Comparison of ENCODE assay signal across 1 cellular context in the genomic region with DNA sequence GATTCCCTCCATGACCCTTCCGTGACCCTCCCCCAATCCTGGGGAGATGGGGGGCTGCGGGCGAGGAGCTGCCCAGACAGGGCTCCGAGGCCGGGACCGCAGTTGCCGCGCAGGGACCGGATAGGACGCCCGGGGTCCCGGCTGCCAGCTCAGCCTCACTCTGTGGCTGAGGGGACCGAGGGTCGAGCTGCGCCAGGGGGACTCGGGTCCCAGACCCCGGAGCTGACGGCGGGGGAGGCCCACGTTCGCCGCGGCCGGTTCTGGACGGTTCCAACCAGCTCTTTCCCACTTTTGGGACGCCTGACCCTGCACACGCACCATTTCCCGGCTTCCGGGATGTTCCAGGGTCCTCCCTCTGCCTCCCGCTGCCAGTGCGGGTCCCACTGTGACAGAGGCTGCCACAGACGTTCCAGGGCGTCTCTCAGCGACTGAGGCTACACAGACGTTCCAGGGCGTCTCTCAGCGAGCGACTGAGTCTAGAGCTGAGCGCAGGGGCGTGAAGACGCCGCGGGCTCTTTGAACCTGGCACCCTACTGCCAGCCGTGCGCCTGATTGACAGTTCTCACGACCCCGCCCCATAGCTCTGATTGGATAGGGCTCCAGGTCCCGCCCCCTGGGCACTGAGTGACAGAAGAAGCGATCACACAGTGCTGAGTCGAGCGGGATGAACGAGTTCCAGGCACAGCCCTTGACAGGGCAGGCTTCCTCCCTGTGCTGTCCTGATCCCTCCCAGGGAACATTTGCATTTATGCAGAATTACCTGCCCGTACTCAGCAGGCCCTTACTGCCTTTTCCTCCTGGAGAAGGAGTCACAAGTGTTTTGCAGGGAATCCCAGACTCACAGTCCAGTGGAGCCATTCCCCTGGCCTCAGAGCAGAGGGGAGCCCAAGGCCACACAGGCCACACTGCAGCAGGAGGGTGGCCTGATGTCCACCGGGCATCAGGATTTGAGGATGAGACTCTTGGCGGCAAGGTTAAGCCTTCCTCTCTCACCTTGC.
TF ChIP-seq lines count a peak whose summit lies in the region.

TSS of gene ZNF563 (minus strand) at position 472 of the 998 bp plus-strand sequence. CDS start at position 321, 151 bp downstream.

TF ChIP-seq in HepG2, 621 proteins besides CTCF, POLR2A, EP300 and RAD21 (continued from another document and continues in another):
- TF ChIP-seq, protein P1, sequence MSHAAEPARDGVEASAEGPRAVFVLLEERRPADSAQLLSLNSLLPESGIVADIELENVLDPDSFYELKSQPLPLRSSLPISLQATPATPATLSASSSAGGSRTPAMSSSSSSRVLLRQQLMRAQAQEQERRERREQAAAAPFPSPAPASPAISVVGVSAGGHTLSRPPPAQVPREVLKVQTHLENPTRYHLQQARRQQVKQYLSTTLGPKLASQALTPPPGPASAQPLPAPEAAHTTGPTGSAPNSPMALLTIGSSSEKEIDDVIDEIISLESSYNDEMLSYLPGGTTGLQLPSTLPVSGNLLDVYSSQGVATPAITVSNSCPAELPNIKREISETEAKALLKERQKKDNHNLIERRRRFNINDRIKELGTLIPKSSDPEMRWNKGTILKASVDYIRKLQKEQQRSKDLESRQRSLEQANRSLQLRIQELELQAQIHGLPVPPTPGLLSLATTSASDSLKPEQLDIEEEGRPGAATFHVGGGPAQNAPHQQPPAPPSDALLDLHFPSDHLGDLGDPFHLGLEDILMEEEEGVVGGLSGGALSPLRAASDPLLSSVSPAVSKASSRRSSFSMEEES (CRISPR knock-in tag; IDR thresholded peaks at IDR 0.05), result 0 out of 2 replicates have a peak, but pooled peaks have one; percentile 39
- TF ChIP-seq TCF12 (IDR thresholded peaks at IDR 0.05) (no peak), TCF12 (CRISPR knock-in tag; IDR thresholded peaks at IDR 0.05) (0 out of 2 replicates have a peak, but pooled peaks have one; percentile 78), NPAS2 (CRISPR knock-in tag; IDR thresholded peaks at IDR 0.05; ENCODE audit: borderline replicate concordance) (no peak), AGO2 (optimal IDR thresholded peaks at IDR 0.05; ENCODE audit: low read depth, low read length) (peak; percentile 95), ZSCAN21 (CRISPR knock-in tag; IDR thresholded peaks at IDR 0.05; ENCODE audit: borderline replicate concordance) (peak; percentile 93), PHF21A (CRISPR knock-in tag; IDR thresholded peaks at IDR 0.05) (no peak), PAXIP1 (CRISPR knock-in tag; conservative IDR thresholded peaks at IDR 0.05) (0 out of 2 replicates have a peak, but pooled peaks have one; percentile 8), MXD1 (CRISPR knock-in tag; IDR thresholded peaks at IDR 0.05) (no peak; the same call in 1 of the 2 replicates), ZXDC (CRISPR knock-in tag; IDR thresholded peaks at IDR 0.05) (no peak), JUND (CRISPR knock-in tag; IDR thresholded peaks at IDR 0.05) (no peak), TCF7 (IDR thresholded peaks at IDR 0.05; ENCODE audit: low read depth) (peak; percentile 86), ZNF552 (CRISPR knock-in tag; IDR thresholded peaks at IDR 0.05; ENCODE audit: borderline replicate concordance) (no peak), ZNF564 (CRISPR knock-in tag; IDR thresholded peaks at IDR 0.05) (peak; percentile 60; the same call in 1 of the 2 replicates), AGO1 (IDR thresholded peaks at IDR 0.05; ENCODE audit: low read depth, low read length, poor library complexity, severe bottlenecking) (peak; percentile 76), MZF1 (CRISPR knock-in tag; IDR thresholded peaks at IDR 0.05; ENCODE audit: borderline replicate concordance) (no peak), ZNF749 (CRISPR knock-in tag; IDR thresholded peaks at IDR 0.05; ENCODE audit: borderline replicate concordance) (no peak), NFE2L1 (CRISPR knock-in tag; IDR thresholded peaks at IDR 0.05; ENCODE audit: borderline replicate concordance) (no peak), BCLAF1 (IDR thresholded peaks at IDR 0.05) (no peak), KLF12 (CRISPR knock-in tag; IDR thresholded peaks at IDR 0.05; ENCODE audit: borderline replicate concordance) (peak; percentile 52; the same call in 1 of the 2 replicates), ZNF883 (CRISPR knock-in tag; IDR thresholded peaks at IDR 0.05; ENCODE audit: not compliant biosample characterization) (peak; percentile 68), RAD51 (IDR thresholded peaks at IDR 0.05; ENCODE audit: borderline replicate concordance) (no peak), MLX (CRISPR knock-in tag; IDR thresholded peaks at IDR 0.05) (peak; percentile 47), ZNF839 (CRISPR knock-in tag; IDR thresholded peaks at IDR 0.05; ENCODE audit: borderline replicate concordance) (peak; percentile 73; the same call in 1 of the 2 replicates), LBX2 (CRISPR knock-in tag; IDR thresholded peaks at IDR 0.05; ENCODE audit: borderline replicate concordance) (no peak; the same call in 1 of the 2 replicates)
- TF ChIP-seq, protein P2, sequence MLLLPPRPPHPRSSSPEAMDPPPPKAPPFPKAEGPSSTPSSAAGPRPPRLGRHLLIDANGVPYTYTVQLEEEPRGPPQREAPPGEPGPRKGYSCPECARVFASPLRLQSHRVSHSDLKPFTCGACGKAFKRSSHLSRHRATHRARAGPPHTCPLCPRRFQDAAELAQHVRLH (CRISPR knock-in tag; IDR thresholded peaks at IDR 0.05; ENCODE audit: borderline replicate concordance, low read depth), result peak; percentile 56; the same call in 1 of the 2 replicates
- TF ChIP-seq, protein P3, sequence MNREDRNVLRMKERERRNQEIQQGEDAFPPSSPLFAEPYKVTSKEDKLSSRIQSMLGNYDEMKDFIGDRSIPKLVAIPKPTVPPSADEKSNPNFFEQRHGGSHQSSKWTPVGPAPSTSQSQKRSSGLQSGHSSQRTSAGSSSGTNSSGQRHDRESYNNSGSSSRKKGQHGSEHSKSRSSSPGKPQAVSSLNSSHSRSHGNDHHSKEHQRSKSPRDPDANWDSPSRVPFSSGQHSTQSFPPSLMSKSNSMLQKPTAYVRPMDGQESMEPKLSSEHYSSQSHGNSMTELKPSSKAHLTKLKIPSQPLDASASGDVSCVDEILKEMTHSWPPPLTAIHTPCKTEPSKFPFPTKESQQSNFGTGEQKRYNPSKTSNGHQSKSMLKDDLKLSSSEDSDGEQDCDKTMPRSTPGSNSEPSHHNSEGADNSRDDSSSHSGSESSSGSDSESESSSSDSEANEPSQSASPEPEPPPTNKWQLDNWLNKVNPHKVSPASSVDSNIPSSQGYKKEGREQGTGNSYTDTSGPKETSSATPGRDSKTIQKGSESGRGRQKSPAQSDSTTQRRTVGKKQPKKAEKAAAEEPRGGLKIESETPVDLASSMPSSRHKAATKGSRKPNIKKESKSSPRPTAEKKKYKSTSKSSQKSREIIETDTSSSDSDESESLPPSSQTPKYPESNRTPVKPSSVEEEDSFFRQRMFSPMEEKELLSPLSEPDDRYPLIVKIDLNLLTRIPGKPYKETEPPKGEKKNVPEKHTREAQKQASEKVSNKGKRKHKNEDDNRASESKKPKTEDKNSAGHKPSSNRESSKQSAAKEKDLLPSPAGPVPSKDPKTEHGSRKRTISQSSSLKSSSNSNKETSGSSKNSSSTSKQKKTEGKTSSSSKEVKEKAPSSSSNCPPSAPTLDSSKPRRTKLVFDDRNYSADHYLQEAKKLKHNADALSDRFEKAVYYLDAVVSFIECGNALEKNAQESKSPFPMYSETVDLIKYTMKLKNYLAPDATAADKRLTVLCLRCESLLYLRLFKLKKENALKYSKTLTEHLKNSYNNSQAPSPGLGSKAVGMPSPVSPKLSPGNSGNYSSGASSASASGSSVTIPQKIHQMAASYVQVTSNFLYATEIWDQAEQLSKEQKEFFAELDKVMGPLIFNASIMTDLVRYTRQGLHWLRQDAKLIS (CRISPR knock-in tag; IDR thresholded peaks at IDR 0.05), result 0 out of 2 replicates have a peak, but pooled peaks have one; percentile 76
- TF ChIP-seq, protein P4, sequence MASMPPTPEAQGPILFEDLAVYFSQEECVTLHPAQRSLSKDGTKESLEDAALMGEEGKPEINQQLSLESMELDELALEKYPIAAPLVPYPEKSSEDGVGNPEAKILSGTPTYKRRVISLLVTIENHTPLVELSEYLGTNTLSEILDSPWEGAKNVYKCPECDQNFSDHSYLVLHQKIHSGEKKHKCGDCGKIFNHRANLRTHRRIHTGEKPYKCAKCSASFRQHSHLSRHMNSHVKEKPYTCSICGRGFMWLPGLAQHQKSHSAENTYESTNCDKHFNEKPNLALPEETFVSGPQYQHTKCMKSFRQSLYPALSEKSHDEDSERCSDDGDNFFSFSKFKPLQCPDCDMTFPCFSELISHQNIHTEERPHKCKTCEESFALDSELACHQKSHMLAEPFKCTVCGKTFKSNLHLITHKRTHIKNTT (CRISPR knock-in tag; IDR thresholded peaks at IDR 0.05), result no peak
- TF ChIP-seq, protein P5, sequence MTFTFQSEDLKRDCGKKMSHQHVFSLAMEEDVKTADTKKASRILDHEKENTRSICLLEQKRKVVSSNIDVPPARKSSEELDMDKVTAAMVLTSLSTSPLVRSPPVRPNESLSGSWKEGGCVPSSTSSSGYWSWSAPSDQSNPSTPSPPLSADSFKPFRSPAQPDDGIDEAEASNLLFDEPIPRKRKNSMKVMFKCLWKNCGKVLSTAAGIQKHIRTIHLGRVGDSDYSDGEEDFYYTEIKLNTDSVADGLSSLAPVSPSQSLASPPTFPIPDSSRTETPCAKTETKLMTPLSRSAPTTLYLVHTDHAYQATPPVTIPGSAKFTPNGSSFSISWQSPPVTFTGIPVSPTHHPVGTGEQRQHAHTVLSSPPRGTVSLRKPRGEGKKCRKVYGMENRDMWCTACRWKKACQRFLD (CRISPR knock-in tag; IDR thresholded peaks at IDR 0.05; ENCODE audit: borderline replicate concordance), result 0 out of 2 replicates have a peak, but pooled peaks have one; percentile 7
